1 cellular context compared by ENCODE assay signal in the genomic region with DNA sequence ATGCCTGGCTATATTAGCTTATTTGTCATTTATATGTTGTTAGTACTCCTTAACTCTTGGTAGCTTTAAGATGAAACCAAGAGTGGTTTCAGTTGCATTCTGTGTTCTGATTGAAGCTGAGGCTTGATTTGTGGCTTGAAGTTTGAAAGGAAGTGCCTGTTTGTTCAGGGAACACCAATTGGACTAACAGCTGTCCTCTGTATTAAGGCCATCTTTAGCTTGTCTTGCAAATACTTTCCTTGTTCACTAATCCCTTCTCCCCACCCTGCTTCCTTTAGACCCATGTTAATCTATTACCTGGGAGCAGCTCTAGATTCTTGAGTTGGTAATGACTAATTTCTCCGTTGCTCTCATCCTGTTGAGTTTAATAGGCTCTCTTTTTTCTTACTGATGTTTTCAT.
TF ChIP-seq lines count a peak whose summit lies in the region.

No MANE protein-coding gene starts in this region.

TF ChIP-seq in HCT116, 20 proteins besides CTCF, POLR2A, EP300 and RAD21:
- TF ChIP-seq SP1 (IDR thresholded peaks at IDR 0.05; ENCODE audit: low read depth) (peak; percentile 30), MAX (IDR thresholded peaks at IDR 0.05) (no peak)
